ENCODE assay signal across 24 cellular contexts in the genomic region with DNA sequence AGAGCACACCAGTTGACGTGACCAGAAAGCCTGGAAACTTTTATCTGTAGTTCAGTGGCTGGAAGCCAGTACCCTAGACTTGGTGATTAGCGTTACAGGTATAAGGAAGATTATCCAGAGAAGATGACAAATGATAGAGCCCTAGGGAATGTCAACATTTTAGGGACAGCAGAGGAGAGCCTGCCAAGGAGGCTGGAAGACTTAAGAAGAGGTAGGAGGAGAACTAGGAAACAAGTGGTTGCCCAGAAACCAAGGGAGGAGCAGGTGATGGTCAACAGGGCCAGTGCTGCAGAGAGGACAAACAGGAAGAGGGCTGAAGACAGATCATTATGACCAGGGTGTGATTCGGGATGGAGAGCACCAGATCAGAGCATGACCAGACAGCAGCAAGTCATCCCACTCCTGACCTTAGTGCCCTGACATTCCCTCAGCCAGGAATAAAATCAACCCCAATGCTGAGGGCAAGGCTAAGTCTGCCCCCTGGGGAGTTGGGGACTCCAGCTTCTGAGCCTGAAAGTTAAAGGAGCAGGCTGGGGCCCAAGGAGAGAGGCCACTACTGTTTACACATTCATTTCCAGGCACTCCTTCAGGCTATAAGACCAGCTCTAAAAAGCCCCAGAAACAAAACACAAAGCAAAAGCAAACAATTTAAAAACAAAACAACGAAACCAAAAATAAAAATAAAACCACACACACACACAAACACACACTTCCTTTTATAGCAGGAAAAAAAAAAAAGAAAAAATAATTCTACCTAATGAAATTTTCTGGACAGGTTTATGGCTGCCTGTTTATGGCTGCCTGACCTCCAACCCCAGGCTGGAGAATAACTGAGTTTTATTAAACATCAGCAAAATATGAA. TPM values are rescaled to one million over a fixed set of nuclear protein-coding genes. Genes with fewer than 3 reads are reported as not detected.
DNase-seq lines count a peak whose midpoint lies in the region; FAIRE-seq and TF ChIP-seq lines count a peak whose summit lies in the region.
"Had no signal": no experiment of that assay in that cellular context is flagged by ENCODE, and none has a peak within 500 bp of the region (broad histone marks: within the 10 kb centered on the region; RNA-seq: fewer than 3 reads in every experiment).

No MANE protein-coding gene starts in this region.

- H3K36me3 ChIP-seq in WERI-Rb-1: no peaks in the 10 kb centered on the region
- H3K36me3 ChIP-seq: MG63 had no signal

- no peak overlapping the region for H3K27ac Mint-ChIP-seq in activated CD4-positive, alpha-beta T cell treated with anti-CD3 and anti-CD28 coated beads, Interleukin-2, amount 10 ng/mL, durations not matched to agents 24 days and 14 days
- H3K27ac Mint-ChIP-seq: T-cell had no signal

- H3K27ac ChIP-seq in WERI-Rb-1: no peak overlapping the region
- H3K27ac ChIP-seq: C4-2B had no signal

- H3K27me3 Mint-ChIP-seq in activated CD4-positive, alpha-beta T cell treated with anti-CD3 and anti-CD28 coated beads, Interleukin-2, amount 10 ng/mL, durations not matched to agents 24 days and 14 days: peaks cover 27% of the 10 kb centered on the region

- no peak for FAIRE-seq in HTR-8/SVneo (lab: Jason Lieb, UNC)
- FAIRE-seq: HepG2 had no signal

- H3K4me3 ChIP-seq in LNCaP clone FGC (ENCODE audit: low read depth, low read length): no peak overlapping the region
- H3K4me3 ChIP-seq in WERI-Rb-1 (ENCODE audit: low read depth, low read length): no peak overlapping the region
- H3K4me3 ChIP-seq: MG63 had no signal

- H3K9me3 Mint-ChIP-seq in activated CD4-positive, alpha-beta T cell treated with anti-CD3 and anti-CD28 coated beads, Interleukin-2, amount 10 ng/mL, durations not matched to agents 24 days and 14 days: no peaks in the 10 kb centered on the region
- H3K9me3 Mint-ChIP-seq: T-cell had no signal

- intact Hi-C loops in activated CD4-positive, alpha-beta T cell treated with anti-CD3 and anti-CD28 coated beads, Interleukin-2, amount 10 ng/mL, durations not matched to agents 24 days and 14 days (cut with micrococcal nuclease): no loop called here

- DNase-seq in LNCaP clone FGC (ENCODE audit: low read depth): peak; percentile 74
- DNase-seq in WERI-Rb-1: peak; percentile 35
- DNase-seq in left kidney (ENCODE audit: low read depth, low spot score): peak; percentile 9
- no peak for DNase-seq in glomerular visceral epithelial cell (ENCODE audit: extremely low spot score)
- DNase-seq in dermis blood vessel endothelial cell: no peak
- no peak for DNase-seq in activated CD4-positive, alpha-beta T cell treated with anti-CD3 and anti-CD28 coated beads, Interleukin-2, amount 10 ng/mL, durations not matched to agents 24 days and 14 days
- no peak for DNase-seq in HTR-8/SVneo (ENCODE audit: insufficient read length, low spot score)
- DNase-seq: ACHN, DMS79 treated with DMSO at 0.1 percent for 48 hours, HCEC 1CT, MG63, NCI-H1092, NCI-H1436 treated with DMSO at 0.1 percent for 48 hours, NCI-H2029, NCI-H2171 treated with DMSO at 0.1 percent for 48 hours, NCI-H446, NCI-H526 treated with DMSO at 0.1 percent for 48 hours, PC-3, RPMI8226, SHP77 treated with DMSO at 0.1 percent for 48 hours, T-cell had no signal

- TF ChIP-seq CTCF in LNCaP clone FGC (IDR thresholded peaks at IDR 0.05; ENCODE audit: control insufficient read depth, extremely low read depth, insufficient read depth) (no peak), WERI-Rb-1 (IDR thresholded peaks at IDR 0.05; ENCODE audit: low read depth, low read length) (no peak)

- H3K4me3 Mint-ChIP-seq in activated CD4-positive, alpha-beta T cell treated with anti-CD3 and anti-CD28 coated beads, Interleukin-2, amount 10 ng/mL, durations not matched to agents 24 days and 14 days: no peak overlapping the region
- H3K4me3 Mint-ChIP-seq: T-cell had no signal

- peaks cover 3% of the 10 kb centered on the region for H3K4me1 Mint-ChIP-seq in activated CD4-positive, alpha-beta T cell treated with anti-CD3 and anti-CD28 coated beads, Interleukin-2, amount 10 ng/mL, durations not matched to agents 24 days and 14 days
- H3K4me1 Mint-ChIP-seq: T-cell had no signal

- no peaks in the 10 kb centered on the region for H3K9me3 ChIP-seq in WERI-Rb-1 (ENCODE audit: severe bottlenecking)
- H3K9me3 ChIP-seq: MG63 had no signal

- no peaks in the 10 kb centered on the region for H3K36me3 Mint-ChIP-seq in activated CD4-positive, alpha-beta T cell treated with anti-CD3 and anti-CD28 coated beads, Interleukin-2, amount 10 ng/mL, durations not matched to agents 24 days and 14 days (ENCODE audit: low read depth)
- H3K36me3 Mint-ChIP-seq: T-cell had no signal

- no peaks in the 10 kb centered on the region for H3K27me3 ChIP-seq in WERI-Rb-1 (ENCODE audit: insufficient read depth, low read depth, severe bottlenecking)
- H3K27me3 ChIP-seq: MG63 had no signal

RNA-seq across cellular contexts. Expression of gene LRRC52, which starts 48.6 kb away (rescaled TPM):
- not detected in 2 replicates for total RNA-seq in dermis blood vessel endothelial cell
- not detected in 2 replicates for total RNA-seq in activated CD4-positive, alpha-beta T cell treated with anti-CD3 and anti-CD28 coated beads, Interleukin-2, amount 10 ng/mL, durations not matched to agents 24 days and 14 days
- total RNA-seq: G401, HepG2, PC-3, T-cell had no signal

RNA-seq across cellular contexts. Expression of gene RXRG, which starts 50.3 kb away (rescaled TPM):
- total RNA-seq in dermis blood vessel endothelial cell: not detected in 2 replicates
- not detected in 2 replicates for total RNA-seq in activated CD4-positive, alpha-beta T cell treated with anti-CD3 and anti-CD28 coated beads, Interleukin-2, amount 10 ng/mL, durations not matched to agents 24 days and 14 days
- total RNA-seq: G401, HepG2, PC-3, T-cell had no signal

Comparison
In these comparisons a context has a peak if more than half of its experiments do, and no peak if none do; other contexts are left out.
1. DNase-seq: peak in LNCaP clone FGC (single experiment), WERI-Rb-1 (single experiment) and left kidney (single experiment); none in glomerular visceral epithelial cell (single experiment), dermis blood vessel endothelial cell (single experiment), activated CD4-positive, alpha-beta T cell treated with anti-CD3 and anti-CD28 coated beads, Interleukin-2, amount 10 ng/mL, durations not matched to agents 24 days and 14 days (single experiment) and HTR-8/SVneo (single experiment).